In genomic region chr17:27458524-27458908, GRCh38 we compare ENCODE assay signal across 10 cellular contexts. TPM values are rescaled to one million over a fixed set of nuclear protein-coding genes. Genes with fewer than 3 reads are reported as not detected.
DNase-seq lines count a peak whose midpoint lies in the region; ATAC-seq and TF ChIP-seq lines count a peak whose summit lies in the region.
"Had no signal": no experiment of that assay in that cellular context is flagged by ENCODE, and none has a peak within 500 bp of the region (broad histone marks: within the 10 kb centered on the region; RNA-seq: fewer than 3 reads in every experiment).

No MANE protein-coding gene starts in this region.

- TF ChIP-seq CTCF in fibroblast of lung (conservative IDR thresholded peaks at IDR 0.05 in 1 of 2, IDR thresholded peaks at IDR 0.05 in 1 of 2; ENCODE audit: low read depth in 1 of 2, low read length in 2 of 2) = no peak

- H3K27ac ChIP-seq in fibroblast of lung (ENCODE audit: insufficient read depth, low read length) = no peak overlapping the region

- no peak overlapping the region for H3K27ac Mint-ChIP-seq in T-cell

- H3K9ac ChIP-seq in fibroblast of lung (ENCODE audit: insufficient read depth, low read length) = no peak overlapping the region

- no peaks in the 10 kb centered on the region for H4K20me1 ChIP-seq in fibroblast of lung (ENCODE audit: control insufficient read depth, extremely low read depth, insufficient read depth, low read length)

- H2AFZ ChIP-seq in fibroblast of lung (ENCODE audit: low read length) = no peak overlapping the region

- H3K27me3 ChIP-seq in fibroblast of lung (ENCODE audit: control insufficient read depth, insufficient read depth, low read length) = peaks cover 10% of the 10 kb centered on the region

- H3K4me3 ChIP-seq in fibroblast of lung (replicated peaks in 1 of 4; ENCODE audit: control extremely low read depth in 1 of 4, insufficient read depth in 1 of 4, low read depth in 3 of 4, low read length in 4 of 4) = peak overlapping the region in 2 of 4 experiments; percentile 75 to 89

- H3K27me3 Mint-ChIP-seq in T-cell = no peaks in the 10 kb centered on the region
- H3K27me3 Mint-ChIP-seq: IgD-negative memory B cell had no signal

- POLR2A ChIA-PET in T-cell (lab: Charles Lee) = no interaction called here

- no peaks in the 10 kb centered on the region for H3K9me3 Mint-ChIP-seq in T-cell
- H3K9me3 Mint-ChIP-seq: IgD-negative memory B cell had no signal

- intact Hi-C loops in posterior vena cava (cut with DNase I) = loop anchor here (10.0 kb wide), 2 partner anchors 54 to 104 kb away; no protein-coding TSS in a partner anchor

- H3K79me2 ChIP-seq in fibroblast of lung (ENCODE audit: control insufficient read depth, insufficient read depth, low read length) = no peaks in the 10 kb centered on the region

- peak overlapping the region; percentile 16 to 59 (median 36) for H3K4me3 Mint-ChIP-seq in T-cell

- H3K4me1 ChIP-seq in fibroblast of lung (ENCODE audit: control insufficient read depth, extremely low read depth, insufficient read depth, low read length) = peaks cover 3% of the 10 kb centered on the region

- H3K4me2 ChIP-seq in fibroblast of lung (ENCODE audit: extremely low read depth, insufficient read depth, low read length) = peak overlapping the region; percentile 84

- H3K9me3 ChIP-seq in fibroblast of lung (ENCODE audit: control insufficient read depth, insufficient read depth, low read depth, low read length) = no peaks in the 10 kb centered on the region

- H3K36me3 Mint-ChIP-seq in T-cell = no peaks in the 10 kb centered on the region
- H3K36me3 Mint-ChIP-seq: IgD-negative memory B cell had no signal

- peaks cover 31 to 40% (median 34%) of the 10 kb centered on the region in 3 donors for H3K4me1 Mint-ChIP-seq in T-cell

- DNase-seq in NCI-H146 (lab: John Stamatoyannopoulos, UW) (peak; percentile 46), NCI-H146 treated with DMSO at 0.1 percent for 48 hours (lab: John Stamatoyannopoulos, UW; ENCODE audit: unreplicated experiment) (no peak), T-cell (no peak), fibroblast of lung (ENCODE audit: low read depth in 2 of 2) (no peak), posterior vena cava (ENCODE audit: low spot score) (peak; percentile 34), OCI-M2 (lab: John Stamatoyannopoulos, UW; ENCODE audit: unreplicated experiment) (no peak), LoVo (ENCODE audit: low spot score) (no peak), CD1c-positive myeloid dendritic cell (ENCODE audit: extremely low spot score) (no peak)
- DNase-seq: cortex of kidney had no signal

- ATAC-seq in T-cell (replicated peaks in 1 of 4) = no peak

- CTCF ChIA-PET in T-cell (lab: Charles Lee) = interaction anchor here in 1 of 2 donors (0.5 to 1.2 kb wide), 4 partner anchors 9 to 23 kb away, joined by 3 to 5 read pairs (median 3); no protein-coding TSS in a partner anchor

- H3K36me3 ChIP-seq in fibroblast of lung (ENCODE audit: control insufficient read depth, insufficient read depth, low read length) = no peaks in the 10 kb centered on the region

RNA-seq across cellular contexts. Expression of gene KSR1, which starts 2.3 kb away (rescaled TPM):
- total RNA-seq in T-cell (10 to 100 TPM; 26.8 to 35.8 (median 27.6) TPM), fibroblast of lung (7.4 and 10.1 TPM in 2 replicates), posterior vena cava (10 to 100 TPM; 30.3 to 35.5 TPM)
- 5.3 TPM in 2 replicates for polyA plus RNA-seq in fibroblast of lung
- 6.0 and 7.1 TPM in 2 replicates for polyA plus RNA-seq in fibroblast of lung (2012)
- 27.0 and 27.1 TPM in 2 replicates for polyA minus RNA-seq in fibroblast of lung (ENCODE audit: low replicate concordance)

Comparison
In these comparisons a context has a peak if more than half of its experiments do, and no peak if none do; other contexts are left out.
1. DNase-seq: peak in NCI-H146 (single experiment) and posterior vena cava (single experiment); none in NCI-H146 treated with DMSO at 0.1 percent for 48 hours (single experiment), T-cell (0 of 34), fibroblast of lung (0 of 2), OCI-M2 (single experiment), LoVo (single experiment) and CD1c-positive myeloid dendritic cell (single experiment).